ENCODE assay signal across 29 cellular contexts in genomic region chr7:4145576-4145975, GRCh38.
"Had no signal": no experiment of that assay in that cellular context is flagged by ENCODE, and none has a peak within 500 bp of the region (broad histone marks: within the 10 kb centered on the region; RNA-seq: fewer than 3 reads in every experiment).

No MANE protein-coding gene starts in this region.

- H3K4me3 ChIP-seq: body of pancreas, MG63, SJCRH30 had no signal

- H3K36me3 Mint-ChIP-seq: activated CD8-positive, alpha-beta memory T cell treated with anti-CD3 and anti-CD28 coated beads, Interleukin-2, amount 10 ng/mL, durations not matched to agents 7 days and 5 days; activated naive CD4-positive, alpha-beta T cell treated with anti-CD3 and anti-CD28 coated beads, Interleukin-2, amount 50 U/mL, for 24 hours; WTC11 had no signal

- H3K27ac ChIP-seq: ascending aorta, body of pancreas, Peyer's patch, RWPE1, SJCRH30 had no signal

- H3K4me1 Mint-ChIP-seq: activated CD8-positive, alpha-beta memory T cell treated with anti-CD3 and anti-CD28 coated beads, Interleukin-2, amount 10 ng/mL, durations not matched to agents 7 days and 5 days had no signal

- H3K4me1 ChIP-seq: body of pancreas, Peyer's patch, SJCRH30 had no signal

- H3K27me3 Mint-ChIP-seq: activated CD8-positive, alpha-beta memory T cell treated with anti-CD3 and anti-CD28 coated beads, Interleukin-2, amount 10 ng/mL, durations not matched to agents 7 days and 5 days had no signal

- H3K36me3 ChIP-seq: MG63, Peyer's patch, SJCRH30 had no signal

- DNase-seq: activated CD4-positive, alpha-beta T cell treated with anti-CD3 and anti-CD28 coated beads for 48 hours; activated CD4-positive, alpha-beta T cell treated with anti-CD3 and anti-CD28 coated beads, Interleukin-2, amount 50 U/mL, for 4 hours; activated CD4-positive, CD25-positive, alpha-beta regulatory T cell treated with anti-CD3 and anti-CD28 coated beads, Interleukin-2, amount 50 U/mL, for 72 hours; activated CD8-positive, alpha-beta memory T cell treated with anti-CD3 and anti-CD28 coated beads, Interleukin-2, amount 10 ng/mL, durations not matched to agents 7 days and 5 days; activated effector memory CD4-positive, alpha-beta T cell treated with Interleukin-2 at 50 U/mL for 16 hours; activated naive CD4-positive, alpha-beta T cell; activated T-cell treated with anti-CD3 and anti-CD28 coated beads, Interleukin-2, amount 50 U/mL, for 24 hours; body of pancreas; MG63; MV-4-11; NCI-H1092 treated with DMSO at 0.1 percent for 48 hours; NCI-H1417 treated with DMSO at 0.1 percent for 48 hours; NCI-H1694; NCI-H2029; NCI-H2107; NCI-H2171 treated with DMSO at 0.1 percent for 48 hours; NCI-H226; NCI-H510A; NCI-H526 treated with DMSO at 0.1 percent for 48 hours; NK-92 treated with Interleukin-12 subunit alpha and Interleukin-12 subunit beta, amount 100 ng/mL, for 24 hours; OCI-M1 had no signal

- H3K27ac Mint-ChIP-seq: activated CD8-positive, alpha-beta memory T cell treated with anti-CD3 and anti-CD28 coated beads, Interleukin-2, amount 10 ng/mL, durations not matched to agents 7 days and 5 days; activated naive CD4-positive, alpha-beta T cell treated with anti-CD3 and anti-CD28 coated beads, Interleukin-2, amount 50 U/mL, for 24 hours; activated T-cell treated with anti-CD3 and anti-CD28 coated beads, Interleukin-2, amount 50 U/mL, for 24 hours; activated T-helper 1 cell treated with anti-CD3 and anti-CD28 coated beads, Interleukin-12 subunit alpha, Interleukin-12 subunit beta, Interleukin-2, Interleukin-4 antibody, amounts not matched to agents 30 ng/mL and 10 ng/mL and 1 ng/mL, durations not matched to agents 14 hours and 24 hours and 36 hours; T-helper 1 cell treated with Interleukin-12 subunit alpha and Interleukin-12 subunit beta and Interleukin-4 antibody, amounts not matched to agents 30 μg/mL and 1 μg/mL, for 36 hours; WTC11 had no signal

- H3K27me3 ChIP-seq: ascending aorta, body of pancreas, MG63, Peyer's patch, SJCRH30 had no signal

- H3K9me3 Mint-ChIP-seq: activated naive CD4-positive, alpha-beta T cell treated with anti-CD3 and anti-CD28 coated beads, Interleukin-2, amount 50 U/mL, for 24 hours; activated T-cell treated with anti-CD3 and anti-CD28 coated beads, Interleukin-2, amount 50 U/mL, for 24 hours; activated T-helper 1 cell treated with anti-CD3 and anti-CD28 coated beads, Interleukin-12 subunit alpha, Interleukin-12 subunit beta, Interleukin-2, Interleukin-4 antibody, amounts not matched to agents 30 ng/mL and 10 ng/mL and 1 ng/mL, durations not matched to agents 14 hours and 24 hours and 36 hours; T-helper 1 cell treated with Interleukin-12 subunit alpha and Interleukin-12 subunit beta and Interleukin-4 antibody, amounts not matched to agents 30 μg/mL and 1 μg/mL, for 36 hours had no signal

- H3K4me3 Mint-ChIP-seq: activated CD8-positive, alpha-beta memory T cell treated with anti-CD3 and anti-CD28 coated beads, Interleukin-2, amount 10 ng/mL, durations not matched to agents 7 days and 5 days; activated naive CD4-positive, alpha-beta T cell treated with anti-CD3 and anti-CD28 coated beads, Interleukin-2, amount 50 U/mL, for 24 hours; activated T-cell treated with anti-CD3 and anti-CD28 coated beads, Interleukin-2, amount 50 U/mL, for 24 hours; activated T-helper 1 cell treated with anti-CD3 and anti-CD28 coated beads, Interleukin-12 subunit alpha, Interleukin-12 subunit beta, Interleukin-2, Interleukin-4 antibody, amounts not matched to agents 30 ng/mL and 10 ng/mL and 1 ng/mL, durations not matched to agents 14 hours and 24 hours and 36 hours; T-helper 1 cell treated with Interleukin-12 subunit alpha and Interleukin-12 subunit beta and Interleukin-4 antibody, amounts not matched to agents 30 μg/mL and 1 μg/mL, for 36 hours had no signal

- H3K9me3 ChIP-seq: ascending aorta, body of pancreas, MG63, Peyer's patch, SJCRH30 had no signal
